1 cellular context compared by ENCODE assay signal in genomic region chrX:114152130-114152529, GRCh38.
TF ChIP-seq lines count a peak whose summit lies in the region.

No MANE protein-coding gene starts in this region.

TF ChIP-seq in K562, 482 proteins besides CTCF, POLR2A, EP300 and RAD21 (continued from another document):
- TF ChIP-seq ZNF174 (CRISPR knock-in tag; IDR thresholded peaks at IDR 0.05) = no peak
- TF ChIP-seq SLC30A9 (CRISPR knock-in tag; IDR thresholded peaks at IDR 0.05) = no peak
- TF ChIP-seq SMARCC2 (IDR thresholded peaks at IDR 0.05; ENCODE audit: low read depth) = peak; percentile 60; the same call in 1 of the 2 replicates
- TF ChIP-seq ZNF707 (CRISPR knock-in tag; conservative IDR thresholded peaks at IDR 0.05) = no peak
- TF ChIP-seq ARID1B (IDR thresholded peaks at IDR 0.05) = peak; percentile 64
- TF ChIP-seq FOSL1 (tag; conservative IDR thresholded peaks at IDR 0.05) = peak; percentile 96
- TF ChIP-seq HINFP (tag; conservative IDR thresholded peaks at IDR 0.05; ENCODE audit: low read depth) = no peak
- TF ChIP-seq JUND (IDR thresholded peaks at IDR 0.05; ENCODE audit: borderline replicate concordance, low read depth, low read length) = peak; percentile 85
- peak; percentile 80; the same call in 1 of the 3 replicates for TF ChIP-seq JUND (tag; IDR thresholded peaks at IDR 0.05; ENCODE audit: borderline replicate concordance, low read depth, low read length)
- TF ChIP-seq DIDO1 (tag; IDR thresholded peaks at IDR 0.05; ENCODE audit: low read depth) = no peak
- TF ChIP-seq NCOA4 (IDR thresholded peaks at IDR 0.05; ENCODE audit: partially characterized antibody) = no peak
- no peak for TF ChIP-seq CEBPZ (IDR thresholded peaks at IDR 0.05; ENCODE audit: borderline replicate concordance, low read depth, low read length)
- TF ChIP-seq ESRRA (IDR thresholded peaks at IDR 0.05; ENCODE audit: borderline replicate concordance, low read depth) = no peak
- no peak for TF ChIP-seq TAF1 (IDR thresholded peaks at IDR 0.05; ENCODE audit: control insufficient read depth, extremely low read depth, insufficient read depth, low read length, severe bottlenecking)
- no peak for TF ChIP-seq GTF2F1 (IDR thresholded peaks at IDR 0.05; ENCODE audit: low read depth, low read length)
- no peak for TF ChIP-seq HCFC1 (IDR thresholded peaks at IDR 0.05; ENCODE audit: low read depth, low read length)
- TF ChIP-seq ATF3 (IDR thresholded peaks at IDR 0.05) = peak; percentile 75
- TF ChIP-seq ATF3 (CRISPR knock-in tag; conservative IDR thresholded peaks at IDR 0.05) = no peak
- TF ChIP-seq PBX2 (CRISPR knock-in tag; IDR thresholded peaks at IDR 0.05; ENCODE audit: low read depth) = no peak
- TF ChIP-seq PBX2 (tag; conservative IDR thresholded peaks at IDR 0.05; ENCODE audit: low read depth) = no peak
- no peak for TF ChIP-seq ZNF584 (CRISPR knock-in tag; IDR thresholded peaks at IDR 0.05; ENCODE audit: low read depth)
- no peak for TF ChIP-seq ZNF444 (CRISPR knock-in tag; IDR thresholded peaks at IDR 0.05)
- TF ChIP-seq FOXJ3 (CRISPR knock-in tag; IDR thresholded peaks at IDR 0.05) = no peak
- no peak for TF ChIP-seq AFF1 (IDR thresholded peaks at IDR 0.05; ENCODE audit: low read depth in 1 of 2, partially characterized antibody in 2 of 2)
- no peak for TF ChIP-seq HNRNPL (IDR thresholded peaks at IDR 0.05; ENCODE audit: low read depth, low read length)
- TF ChIP-seq ZNF436 (CRISPR knock-in tag; IDR thresholded peaks at IDR 0.05) = no peak
- peak; percentile 11; the same call in 1 of the 2 replicates for TF ChIP-seq C11orf30 (IDR thresholded peaks at IDR 0.05; ENCODE audit: low read depth)
- peak; percentile 64; the same call in 1 of the 2 replicates for TF ChIP-seq SMARCA4 (IDR thresholded peaks at IDR 0.05)
- 0 out of 2 replicates have a peak, but pooled peaks have one; percentile 31 for TF ChIP-seq CBFA2T3 (IDR thresholded peaks at IDR 0.05)
- no peak for TF ChIP-seq TAF7 (tag; IDR thresholded peaks at IDR 0.05)
- peak; percentile 86 for TF ChIP-seq JUN (IDR thresholded peaks at IDR 0.05; ENCODE audit: borderline replicate concordance, low read depth, low read length)
- TF ChIP-seq JUN (CRISPR knock-in tag; IDR thresholded peaks at IDR 0.05; ENCODE audit: borderline replicate concordance) = no peak
- TF ChIP-seq ZNF232 (CRISPR knock-in tag; IDR thresholded peaks at IDR 0.05) = no peak
- TF ChIP-seq ETV1 (tag; conservative IDR thresholded peaks at IDR 0.05; ENCODE audit: low read depth) = peak; percentile 48; the same call in 1 of the 2 replicates
- peak; percentile 65 for TF ChIP-seq DPF2 (IDR thresholded peaks at IDR 0.05)
- no peak for TF ChIP-seq CGGBP1 (CRISPR knock-in tag; IDR thresholded peaks at IDR 0.05)
- TF ChIP-seq ZNF639 (CRISPR knock-in tag; conservative IDR thresholded peaks at IDR 0.05 in 1 of 2, IDR thresholded peaks at IDR 0.05 in 1 of 2) = no peak
- no peak for TF ChIP-seq HDAC6 (IDR thresholded peaks at IDR 0.05; ENCODE audit: low read depth, low read length)
- 0 out of 2 replicates have a peak, but pooled peaks have one; percentile 2 for TF ChIP-seq NFE2 (IDR thresholded peaks at IDR 0.05; ENCODE audit: low read depth)
- TF ChIP-seq SRSF9 (IDR thresholded peaks at IDR 0.05; ENCODE audit: borderline replicate concordance, low read depth, low read length) = no peak
- peak; percentile 66; the same call in 1 of the 2 replicates for TF ChIP-seq SMARCE1 (IDR thresholded peaks at IDR 0.05)
- peak; percentile 29 for TF ChIP-seq FOS (IDR thresholded peaks at IDR 0.05; ENCODE audit: extremely low read depth, insufficient read length)
- no peak for TF ChIP-seq POU5F1 (IDR thresholded peaks at IDR 0.05; ENCODE audit: borderline replicate concordance, low read depth, low read length, partially characterized antibody)
- no peak for TF ChIP-seq RB1 (IDR thresholded peaks at IDR 0.05; ENCODE audit: low read depth)
- no peak for TF ChIP-seq PTBP1 (IDR thresholded peaks at IDR 0.05; ENCODE audit: low read depth, low read length)
- no peak for TF ChIP-seq TCF3 (CRISPR knock-in tag; IDR thresholded peaks at IDR 0.05)
- no peak for TF ChIP-seq BACH1 (tag; IDR thresholded peaks at IDR 0.05)
- TF ChIP-seq MAFK (IDR thresholded peaks at IDR 0.05; ENCODE audit: low read length) = peak; percentile 23; the same call in 1 of the 2 replicates
- TF ChIP-seq FOXA3 (CRISPR knock-in tag; conservative IDR thresholded peaks at IDR 0.05 in 1 of 2, IDR thresholded peaks at IDR 0.05 in 1 of 2) = peak in 1 of 2 experiments; percentile 61; a peak in 2 of 4 replicates
